8 cellular contexts compared by ENCODE assay signal in the genomic region with DNA sequence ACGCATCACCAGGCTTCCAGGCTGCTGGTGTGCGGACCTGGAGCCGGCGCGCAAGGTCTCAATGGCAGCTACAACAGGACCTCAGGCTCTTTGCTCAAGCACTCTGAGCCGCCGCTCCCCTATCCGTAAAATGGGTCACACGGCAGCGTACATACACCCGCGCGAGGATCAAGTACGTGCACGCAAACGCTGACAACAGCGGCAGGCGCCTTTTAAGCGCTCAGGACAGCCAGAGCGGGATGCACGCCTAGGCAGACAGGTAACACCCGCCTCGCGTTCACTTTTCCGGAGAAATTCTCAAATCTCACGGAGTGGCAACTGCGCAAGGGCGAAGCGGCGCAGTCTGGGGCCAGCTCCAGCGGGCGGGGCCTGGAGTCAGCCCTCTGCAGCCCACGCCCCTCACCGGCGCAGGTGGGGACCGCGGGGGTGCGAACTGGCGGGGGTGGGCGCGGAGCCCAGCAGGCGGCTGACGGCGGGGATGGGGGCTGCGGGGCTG. TPM values are rescaled to one million over a fixed set of nuclear protein-coding genes. Genes with fewer than 3 reads are reported as not detected.
A peak's percentile ranks its signal among the peaks of the same experiment; 100 is the strongest.
DNase-seq lines count a peak whose midpoint lies in the region; ATAC-seq and TF ChIP-seq lines count a peak whose summit lies in the region.

No MANE protein-coding gene starts in this region.

- ATAC-seq in GM19395 (IDR thresholded peaks at IDR 0.05; ENCODE audit: unreplicated experiment): peak; percentile 74
- ATAC-seq in HG03457 (IDR thresholded peaks at IDR 0.05; ENCODE audit: unreplicated experiment): peak; percentile 60
- ATAC-seq in omental fat pad (ENCODE audit: low FRiP score): peak; percentile 90

- peak overlapping the region; percentile 99 for H3K4me2 ChIP-seq in BLaER1

- 3% methylated on average over 20 of the region's 45 CpGs for WGBS in suprapubic skin

- peak overlapping the region; percentile 85 for H3K4me3 Mint-ChIP-seq in activated T-helper 2 cell treated with anti-CD3 and anti-CD28 coated beads, Interferon-gamma antibody, Interleukin-2, Interleukin-4, amounts not matched to agents 10 μg/mL and 5 μg/mL and 100 μg/mL, durations not matched to agents 14 hours and 24 hours and 36 hours (ENCODE audit: low read depth)

- H3K27me3 ChIP-seq in BLaER1 (no peaks in the 10 kb centered on the region), suprapubic skin (no peaks in the 10 kb centered on the region)

- H3K36me3 ChIP-seq in BLaER1 (peaks cover 20% of the 10 kb centered on the region), suprapubic skin (no peaks in the 10 kb centered on the region)

- H3K4me3 ChIP-seq in BLaER1 (peak overlapping the region; percentile 84), suprapubic skin (peak overlapping the region; percentile 99)

- H3K4me1 ChIP-seq in BLaER1 (peaks cover 18% of the 10 kb centered on the region), suprapubic skin (peaks cover 22% of the 10 kb centered on the region)

- no peaks in the 10 kb centered on the region for H3K9me3 ChIP-seq in BLaER1
- H3K9me3 ChIP-seq in suprapubic skin: no peaks in the 10 kb centered on the region

- peaks cover 49% of the 10 kb centered on the region for H4K20me1 ChIP-seq in BLaER1

- intact Hi-C loops in activated T-helper 2 cell treated with anti-CD3 and anti-CD28 coated beads, Interferon-gamma antibody, Interleukin-2, Interleukin-4, amounts not matched to agents 10 μg/mL and 5 μg/mL and 100 μg/mL, durations not matched to agents 14 hours and 24 hours and 36 hours (cut with micrococcal nuclease): loop anchor here (1.0 kb wide), 2 partner anchors 8 to 19 kb away; no protein-coding TSS in a partner anchor

- peak overlapping the region; percentile 85 for H3K27ac Mint-ChIP-seq in activated T-helper 2 cell treated with anti-CD3 and anti-CD28 coated beads, Interferon-gamma antibody, Interleukin-2, Interleukin-4, amounts not matched to agents 10 μg/mL and 5 μg/mL and 100 μg/mL, durations not matched to agents 14 hours and 24 hours and 36 hours

- DNase-seq in RKO (ENCODE audit: low spot score) (peak; percentile 74), foreskin melanocyte (peak; percentile 35), omental fat pad (ENCODE audit: low spot score) (no peak), suprapubic skin (ENCODE audit: low spot score in 2 of 2) (no peak)
- peak; percentile 75 for DNase-seq in activated T-helper 2 cell treated with anti-CD3 and anti-CD28 coated beads, Interferon-gamma antibody, Interleukin-2, Interleukin-4, amounts not matched to agents 10 μg/mL and 5 μg/mL and 100 μg/mL, durations not matched to agents 14 hours and 24 hours and 36 hours (ENCODE audit: low spot score)

- H3K9me3 Mint-ChIP-seq in activated T-helper 2 cell treated with anti-CD3 and anti-CD28 coated beads, Interferon-gamma antibody, Interleukin-2, Interleukin-4, amounts not matched to agents 10 μg/mL and 5 μg/mL and 100 μg/mL, durations not matched to agents 14 hours and 24 hours and 36 hours: no peaks in the 10 kb centered on the region

- peaks cover 9% of the 10 kb centered on the region for H3K36me3 Mint-ChIP-seq in activated T-helper 2 cell treated with anti-CD3 and anti-CD28 coated beads, Interferon-gamma antibody, Interleukin-2, Interleukin-4, amounts not matched to agents 10 μg/mL and 5 μg/mL and 100 μg/mL, durations not matched to agents 14 hours and 24 hours and 36 hours (ENCODE audit: low read depth)

- H3K4me1 Mint-ChIP-seq in activated T-helper 2 cell treated with anti-CD3 and anti-CD28 coated beads, Interferon-gamma antibody, Interleukin-2, Interleukin-4, amounts not matched to agents 10 μg/mL and 5 μg/mL and 100 μg/mL, durations not matched to agents 14 hours and 24 hours and 36 hours (ENCODE audit: low read depth): peaks cover 24% of the 10 kb centered on the region

- no peak for TF ChIP-seq CTCF in omental fat pad (IDR thresholded peaks at IDR 0.05)
- no peak for TF ChIP-seq CTCF in suprapubic skin (IDR thresholded peaks at IDR 0.05)

- peak overlapping the region; percentile 74 for H3K9ac ChIP-seq in BLaER1

- no peaks in the 10 kb centered on the region for H3K27me3 Mint-ChIP-seq in activated T-helper 2 cell treated with anti-CD3 and anti-CD28 coated beads, Interferon-gamma antibody, Interleukin-2, Interleukin-4, amounts not matched to agents 10 μg/mL and 5 μg/mL and 100 μg/mL, durations not matched to agents 14 hours and 24 hours and 36 hours (ENCODE audit: low read depth)

- no peak for TF ChIP-seq EP300 in suprapubic skin (IDR thresholded peaks at IDR 0.05)

- peak overlapping the region; percentile 59 for H3K27ac ChIP-seq in BLaER1
- peak overlapping the region; percentile 80 for H3K27ac ChIP-seq in suprapubic skin

- no peak for TF ChIP-seq POLR2A in suprapubic skin (IDR thresholded peaks at IDR 0.05)

RNA-seq across cellular contexts. Expression of a gene that starts 0.5 kb away (rescaled TPM):
- total RNA-seq in activated T-helper 2 cell treated with anti-CD3 and anti-CD28 coated beads, Interferon-gamma antibody, Interleukin-2, Interleukin-4, amounts not matched to agents 10 μg/mL and 5 μg/mL and 100 μg/mL, durations not matched to agents 14 hours and 24 hours and 36 hours: 53.3 and 53.9 TPM in 2 replicates
- total RNA-seq in omental fat pad (10 to 100 TPM; 18.1 to 32.3 (median 21.6) TPM), suprapubic skin (10 to 100 TPM; 17.7 to 28.1 (median 20.3) TPM)

RNA-seq across cellular contexts. Expression of a gene that starts 35.5 kb away (rescaled TPM):
- 1.6 and 1.8 TPM in 2 replicates for total RNA-seq in activated T-helper 2 cell treated with anti-CD3 and anti-CD28 coated beads, Interferon-gamma antibody, Interleukin-2, Interleukin-4, amounts not matched to agents 10 μg/mL and 5 μg/mL and 100 μg/mL, durations not matched to agents 14 hours and 24 hours and 36 hours
- 1 to 10 TPM in 2 of 4 donors, under 1 TPM in 1, not detected in 1; 0.88 to 5.4 (median 3.0) TPM for total RNA-seq in omental fat pad
- 1 to 10 TPM in 3 of 4 donors, under 1 TPM in 1; 0.68 to 8.8 (median 3.1) TPM for total RNA-seq in suprapubic skin

Comparison
In these comparisons a context has a peak if more than half of its experiments do, and no peak if none do; other contexts are left out.
1. DNase-seq: peak in RKO (single experiment), activated T-helper 2 cell treated with anti-CD3 and anti-CD28 coated beads, Interferon-gamma antibody, Interleukin-2, Interleukin-4, amounts not matched to agents 10 μg/mL and 5 μg/mL and 100 μg/mL, durations not matched to agents 14 hours and 24 hours and 36 hours (single experiment) and foreskin melanocyte (single experiment); none in omental fat pad (single experiment) and suprapubic skin (0 of 2).
2. Peak in every context shown above with its lines, with median percentiles within 50 percentile points of each other: ATAC-seq.